16 cellular contexts compared by ENCODE assay signal in genomic region chr12:21334100-21334499, GRCh38. TPM values are rescaled to one million over a fixed set of nuclear protein-coding genes. Genes with fewer than 3 reads are reported as not detected.
DNase-seq lines count a peak whose midpoint lies in the region; ATAC-seq and TF ChIP-seq lines count a peak whose summit lies in the region.
"Had no signal": no experiment of that assay in that cellular context is flagged by ENCODE, and none has a peak within 500 bp of the region (broad histone marks: within the 10 kb centered on the region; RNA-seq: fewer than 3 reads in every experiment).

No MANE protein-coding gene starts in this region.

- no peaks in the 10 kb centered on the region for H3K27me3 ChIP-seq in right lobe of liver
- H3K27me3 ChIP-seq in prostate gland (replicated peaks; ENCODE audit: insufficient read depth), result no peaks in the 10 kb centered on the region
- H3K27me3 ChIP-seq: BE2C had no signal

- peak in 2 of 4 donors; percentile 36 to 44 for ATAC-seq in right lobe of liver
- ATAC-seq: A549 had no signal

- H3K9me3 ChIP-seq in right lobe of liver (no peaks in the 10 kb centered on the region), prostate gland (no peaks in the 10 kb centered on the region)
- H3K9me3 ChIP-seq: BE2C had no signal

- WGBS in right lobe of liver (ENCODE audit: insufficient coverage, low coverage, low lambda C conversion rate, missing lambda C conversion rate), result 67% methylated on average over 1 of the region's 1 CpG
- 87% methylated on average over 1 of the region's 1 CpG for WGBS in prostate gland

- TF ChIP-seq POLR2A in right lobe of liver (IDR thresholded peaks at IDR 0.05) (no peak), prostate gland (IDR thresholded peaks at IDR 0.05) (no peak)

- H3K4me3 ChIP-seq in right lobe of liver (peak overlapping the region in 1 of 3 donors; percentile 28), prostate gland (no peak overlapping the region)
- H3K4me3 ChIP-seq: A549 had no signal

- DNase-seq in kidney glomerular epithelial cell (lab: John Stamatoyannopoulos, UW) (peak; percentile 41), right lobe of liver (no peak), prostate gland (ENCODE audit: low spot score) (no peak), GM03348 (ENCODE audit: low spot score) (no peak)
- no peak for DNase-seq in activated CD4-positive, alpha-beta T cell treated with anti-CD3 and anti-CD28 coated beads for 48 hours
- DNase-seq: BE2C; CD4-positive, alpha-beta memory T cell; DMS79 treated with DMSO at 0.1 percent for 48 hours; EL; GOT3; H9; IMR-90 had no signal

- H3K4me1 ChIP-seq in right lobe of liver, result peaks cover 0 to 29% (median 15%) of the 10 kb centered on the region in 4 donors
- no peaks in the 10 kb centered on the region for H3K4me1 ChIP-seq in prostate gland (replicated peaks)
- H3K4me1 ChIP-seq: BE2C had no signal

- TF ChIP-seq CTCF in right lobe of liver (IDR thresholded peaks at IDR 0.05) (no peak), prostate gland (IDR thresholded peaks at IDR 0.05) (no peak)

- intact Hi-C loops in right lobe of liver (cut with DNase I) (no loop called here), prostate gland (cut with DNase I) (no loop called here)

- no peaks in the 10 kb centered on the region for H3K36me3 ChIP-seq in right lobe of liver
- H3K36me3 ChIP-seq in prostate gland, result no peaks in the 10 kb centered on the region
- H3K36me3 ChIP-seq: BE2C had no signal

- peak overlapping the region; percentile 94 for H3K27ac ChIP-seq in cingulate gyrus (ENCODE audit: low read depth, low read length)
- H3K27ac ChIP-seq in right lobe of liver, result peak overlapping the region in 2 of 3 donors; percentile 1 to 71
- H3K27ac ChIP-seq in temporal lobe (ENCODE audit: low read depth, low read length), result peak overlapping the region; percentile 84
- H3K27ac ChIP-seq in prostate gland, result no peak overlapping the region
- H3K27ac ChIP-seq: A549, C4-2B had no signal

RNA-seq across cellular contexts. Expression of gene SLCO1A2, which starts 0.6 kb away (rescaled TPM):
- total RNA-seq in right lobe of liver, result 10 to 100 TPM in 1 of 6 experiments, 1 to 10 TPM in 2, under 1 TPM in 2, not detected in 1; 0.06 to 19.8 (median 3.2) TPM
- 11.1 TPM for total RNA-seq in temporal lobe
- total RNA-seq in prostate gland, result 1 to 10 TPM; 1.9 to 2.3 TPM
- total RNA-seq: CD4-positive, alpha-beta memory T cell; IMR-90 had no signal

RNA-seq across cellular contexts. Expression of gene IAPP, which starts 38.6 kb away (rescaled TPM):
- total RNA-seq in right lobe of liver (under 1 TPM in 1 of 6 experiments, not detected in 5; 0.22 TPM), temporal lobe (under 0.01 TPM), prostate gland (not detected)
- total RNA-seq: CD4-positive, alpha-beta memory T cell; H9; IMR-90 had no signal

Comparison
In these comparisons a context has a peak if more than half of its experiments do, and no peak if none do; other contexts are left out.
1. H3K27ac ChIP-seq: peak in cingulate gyrus (single experiment), right lobe of liver (2 of 3) and temporal lobe (single experiment); none in prostate gland (0 of 2).